Comparison of ENCODE assay signal across 8 cellular contexts in the genomic region with DNA sequence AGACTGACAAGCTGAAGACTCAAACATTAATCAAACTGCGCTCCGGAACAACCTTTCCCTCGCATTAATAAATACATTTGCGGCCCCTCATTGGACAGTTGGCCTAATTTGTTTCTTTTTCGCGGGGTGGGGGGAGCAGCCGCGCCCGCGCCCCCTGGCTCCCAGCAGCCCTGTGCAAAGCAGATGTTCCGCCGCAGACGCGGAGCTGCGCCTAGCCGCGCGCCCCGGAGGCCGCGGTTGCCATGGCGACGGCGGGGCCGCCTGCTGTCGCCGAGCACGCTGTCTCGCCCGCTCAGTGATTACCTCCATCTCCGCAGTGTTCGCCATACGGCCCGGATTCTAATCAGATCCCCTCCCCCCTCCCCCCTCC. TPM values are rescaled to one million over a fixed set of nuclear protein-coding genes. Genes with fewer than 3 reads are reported as not detected.
DNase-seq lines count a peak whose midpoint lies in the region; ATAC-seq and TF ChIP-seq lines count a peak whose summit lies in the region.

No MANE protein-coding gene starts in this region.

- H3K79me2 ChIP-seq in MM.1S (ENCODE audit: low read length), result no peaks in the 10 kb centered on the region

- H3K9me3 Mint-ChIP-seq in immature natural killer cell, result no peaks in the 10 kb centered on the region

- no peak overlapping the region for H3K27ac ChIP-seq in MM.1S (ENCODE audit: low read length)

- no peaks in the 10 kb centered on the region for H3K36me3 Mint-ChIP-seq in immature natural killer cell

- in situ Hi-C loops in astrocyte of the cerebellum (cut with HindIII; ENCODE audit: low sequenced_read_pairs), result no loop called here

- no peaks in the 10 kb centered on the region for H4K20me1 ChIP-seq in MM.1S (ENCODE audit: insufficient read depth, low read length)

- H3K4me2 ChIP-seq in MM.1S (ENCODE audit: low read depth, low read length), result peak overlapping the region; percentile 99

- H3K27me3 Mint-ChIP-seq in immature natural killer cell (ENCODE audit: low read depth in 3 of 3), result peaks cover 10 to 31% (median 17%) of the 10 kb centered on the region in 3 donors

- no peak overlapping the region for H3K27ac Mint-ChIP-seq in immature natural killer cell

- H3K9me2 ChIP-seq in MM.1S (replicated peaks; ENCODE audit: insufficient read depth, low read length), result no peaks in the 10 kb centered on the region

- H3K36me3 ChIP-seq in MM.1S (replicated peaks; ENCODE audit: insufficient read depth, low read length), result no peaks in the 10 kb centered on the region

- no peak for ATAC-seq in GM21619 (IDR thresholded peaks at IDR 0.05; ENCODE audit: unreplicated experiment)
- no peak for ATAC-seq in HG03442 (IDR thresholded peaks at IDR 0.05; ENCODE audit: unreplicated experiment)

- peaks cover under 1% of the 10 kb centered on the region for H3F3A ChIP-seq in MM.1S (ENCODE audit: insufficient read depth, low read length)

- DNase-seq in Daoy (ENCODE audit: low read depth) (peak; percentile 47), MM.1S (peak; percentile 85), SW480 (ENCODE audit: low spot score) (peak; percentile 29), astrocyte of the cerebellum (ENCODE audit: low read depth) (no peak), immature natural killer cell (peak; percentile 43 to 62 (median 49))
- DNase-seq in stimulated activated CD4-positive, alpha-beta T cell treated with anti-CD3 and anti-CD28 coated beads, Interleukin-4, amount 100 ng/mL, for 1 hour, result peak; percentile 62

- peak overlapping the region in 4 of 5 donors; percentile 23 to 77 (median 61) for H3K4me3 Mint-ChIP-seq in immature natural killer cell

- peaks cover 11 to 12% of the 10 kb centered on the region in 2 donors for H3K4me1 Mint-ChIP-seq in immature natural killer cell

- H2AFZ ChIP-seq in MM.1S (ENCODE audit: low read length), result peak overlapping the region; percentile 75

- H3K27me3 ChIP-seq in MM.1S (replicated peaks; ENCODE audit: insufficient read depth, low read length), result peaks cover 5% of the 10 kb centered on the region; the same call in 1 of the 2 replicates

- H3K4me3 ChIP-seq in MM.1S (ENCODE audit: low read length), result peak overlapping the region; percentile 67
- H3K4me3 ChIP-seq in astrocyte of the cerebellum (ENCODE audit: low read depth, low read length), result peak overlapping the region; percentile 35

- no peaks in the 10 kb centered on the region for H3K9me3 ChIP-seq in MM.1S (replicated peaks; ENCODE audit: insufficient read depth, low read length)

- TF ChIP-seq CTCF in MM.1S (IDR thresholded peaks at IDR 0.05; ENCODE audit: low read length), result no peak
- no peak for TF ChIP-seq CTCF in astrocyte of the cerebellum (IDR thresholded peaks at IDR 0.05; ENCODE audit: low read depth, low read length, missing control alignments)

- peaks cover 9% of the 10 kb centered on the region for H3K4me1 ChIP-seq in MM.1S (ENCODE audit: low read length)

- H3K9ac ChIP-seq in MM.1S (ENCODE audit: low read length), result no peak overlapping the region; the same call in 1 of the 2 replicates

RNA-seq across cellular contexts. Expression of a gene that starts 25.5 kb away (rescaled TPM):
- 0.57 and 5.5 TPM in 2 replicates for total RNA-seq in Daoy (2014; rRNA removed; shearing (Covaris generic))
- 10 to 100 TPM; 38.9 to 64.2 (median 41.3) TPM for polyA plus RNA-seq in immature natural killer cell

RNA-seq across cellular contexts. Expression of a gene that starts 36.0 kb away (rescaled TPM):
- total RNA-seq in Daoy (2014; rRNA removed; shearing (Covaris generic)), result 19.1 and 22.3 TPM in 2 replicates
- 10 to 100 TPM in 1 of 3 donors, 1 to 10 TPM in 2; 5.9 to 18.4 (median 7.1) TPM for polyA plus RNA-seq in immature natural killer cell

RNA-seq across cellular contexts. Expression of a gene that starts 41.2 kb away (rescaled TPM):
- 74.2 and 93.5 TPM in 2 replicates for total RNA-seq in Daoy (2014; rRNA removed; shearing (Covaris generic))
- 10 to 100 TPM; 66.3 to 97.2 (median 84.0) TPM for polyA plus RNA-seq in immature natural killer cell

RNA-seq across cellular contexts. Expression of a gene that starts 54.5 kb away (rescaled TPM):
- not detected in 2 replicates for total RNA-seq in Daoy (2014; rRNA removed; shearing (Covaris generic))
- polyA plus RNA-seq in immature natural killer cell, result under 1 TPM in 1 of 3 donors, not detected in 2; 0.16 TPM
